In the genomic region with DNA sequence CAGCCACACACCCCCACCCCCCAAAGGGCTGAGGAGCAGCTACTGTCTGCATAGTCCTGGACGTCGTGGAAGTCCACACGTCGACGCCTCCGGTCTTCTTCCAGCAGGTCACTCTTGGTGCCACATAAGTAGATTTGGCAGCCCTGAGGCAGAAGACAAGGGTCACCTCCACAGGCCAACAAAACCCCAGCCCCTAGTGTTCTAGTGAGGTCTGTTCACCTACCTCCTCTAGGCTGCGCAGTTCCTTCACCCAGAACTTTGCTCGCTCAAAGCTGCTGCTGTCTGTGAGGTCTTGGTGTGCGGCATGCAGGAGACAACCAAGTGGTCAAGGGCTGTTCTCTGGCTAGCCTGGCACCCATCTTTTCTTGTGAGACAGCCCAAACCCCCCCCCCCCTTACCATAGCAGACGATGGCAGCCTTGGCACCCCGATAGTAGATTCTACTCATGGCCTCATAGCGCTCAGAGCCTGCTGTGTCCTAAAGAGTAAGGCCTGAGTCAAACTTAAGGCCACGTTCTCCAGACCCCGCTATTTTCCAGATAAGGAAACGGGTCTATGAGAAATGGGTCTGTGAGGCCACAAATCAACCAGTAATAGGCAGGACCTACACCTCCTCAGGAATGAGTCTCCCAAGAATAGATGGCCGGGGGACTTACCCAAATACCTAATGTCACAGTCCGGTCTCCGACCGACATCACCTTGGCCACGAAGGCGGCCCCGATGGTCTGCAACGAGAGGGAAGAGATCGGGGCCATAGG, we compare ENCODE assay signal across 8 cellular contexts. TPM values are rescaled to one million over a fixed set of nuclear protein-coding genes. Genes with fewer than 3 reads are reported as not detected.
A peak's percentile ranks its signal among the peaks of the same experiment; 100 is the strongest.
DNase-seq lines count a peak whose midpoint lies in the region; ATAC-seq and TF ChIP-seq lines count a peak whose summit lies in the region.

No MANE protein-coding gene starts in this region.

- H3K27me3 ChIP-seq in heart right ventricle, result no peaks in the 10 kb centered on the region
- H3K27me3 ChIP-seq in right cardiac atrium (ENCODE audit: control insufficient read depth, insufficient read depth), result no peaks in the 10 kb centered on the region
- no peaks in the 10 kb centered on the region for H3K27me3 ChIP-seq in spleen (replicated peaks in 1 of 7)

- TF ChIP-seq POLR2A in spleen (IDR thresholded peaks at IDR 0.05), result no peak

- peak overlapping the region; percentile 67 to 100 (median 94) for H3K4me3 ChIP-seq in heart right ventricle
- H3K4me3 ChIP-seq in right cardiac atrium (ENCODE audit: low read length), result peak overlapping the region; percentile 69
- H3K4me3 ChIP-seq in spleen, result peak overlapping the region; percentile 77 to 99 (median 96)

- H3K4me1 ChIP-seq in heart right ventricle, result peaks cover 20 to 85% (median 52%) of the 10 kb centered on the region in 9 donors
- peaks cover 18% of the 10 kb centered on the region for H3K4me1 ChIP-seq in right cardiac atrium (ENCODE audit: control insufficient read depth, insufficient read depth, low read length)
- H3K4me1 ChIP-seq in spleen, result peaks cover 46 to 94% (median 84%) of the 10 kb centered on the region in 6 donors

- peak overlapping the region; percentile 90 for H3K4me3 Mint-ChIP-seq in activated B cell treated with CpG ODN at 0.5 μM for 24 hours

- H3K9me3 ChIP-seq in heart right ventricle (no peaks in the 10 kb centered on the region), right cardiac atrium (ENCODE audit: control insufficient read depth, low read length) (no peaks in the 10 kb centered on the region), spleen (no peaks in the 10 kb centered on the region)

- no peaks in the 10 kb centered on the region for H3K27me3 Mint-ChIP-seq in activated B cell treated with CpG ODN at 0.5 μM for 24 hours

- H3K36me3 Mint-ChIP-seq in activated B cell treated with CpG ODN at 0.5 μM for 24 hours (ENCODE audit: low read depth), result peaks cover 29% of the 10 kb centered on the region

- CTCF ChIA-PET in activated B cell treated with CpG ODN at 0.5 μM for 24 hours (lab: Charles Lee), result interaction anchor here (1.0 to 1.3 kb wide), 2 partner anchors 189 to 205 kb away, joined by 3 to 4 read pairs; no protein-coding TSS in a partner anchor

- H3K36me3 ChIP-seq in heart right ventricle (peaks cover 0 to 58% (median 7%) of the 10 kb centered on the region in 9 donors), spleen (peaks cover 0 to 63% (median 30%) of the 10 kb centered on the region in 6 donors)

- H3K4me1 Mint-ChIP-seq in activated B cell treated with CpG ODN at 0.5 μM for 24 hours, result peaks cover 81% of the 10 kb centered on the region

- H3K27ac Mint-ChIP-seq in activated B cell treated with CpG ODN at 0.5 μM for 24 hours, result peak overlapping the region; percentile 89

- 28 to 34% methylated on average over 24 of the region's 24 CpGs for WGBS in heart right ventricle, 2 donors
- WGBS in right cardiac atrium, result 27% methylated on average over 24 of the region's 24 CpGs
- WGBS in spleen, 5 donors, result 33 to 58% (median 37%) methylated on average over 17 to 24 of the region's 24 CpGs

- POLR2A ChIA-PET in activated B cell treated with CpG ODN at 0.5 μM for 24 hours (lab: Charles Lee), result interaction anchor here (0.6 to 3.3 kb wide), 7 partner anchors 10 to 830 kb away, joined by 3 to 21 read pairs (median 5); partner anchors contain the start of gene LMAN2

- in situ Hi-C loops in ACHN (cut with HindIII; ENCODE audit: low pct_ligation_motif_present, low pct_unique_long_range_greater_than_20kb, low sequenced_read_pairs), result no loop called here

- intact Hi-C loops in heart right ventricle (cut with DNase I) (loop anchor here in 6 of 10 donors (5.0 to 10.0 kb wide), 3 partner anchors 185 to 190 kb away; no protein-coding TSS in a partner anchor), Right ventricle myocardium superior (cut with DNase I) (no loop called here), activated B cell treated with CpG ODN at 0.5 μM for 24 hours (cut with micrococcal nuclease) (loop anchor here (1.0 to 5.0 kb wide), 6 partner anchors 10 to 915 kb away; partner anchors contain the start of genes HIGD2A, NOP16, NSD1 and RGS14), right cardiac atrium (cut with DNase I) (loop anchor here in 1 of 4 donors (10.0 kb wide), 1 partner anchor 188 kb away; no protein-coding TSS in a partner anchor), spleen (cut with DNase I; ENCODE audit: low total_unique reads) (loop anchor here (10.0 kb wide), 1 partner anchor 188 kb away; no protein-coding TSS in a partner anchor)

- H3K27ac ChIP-seq in heart right ventricle (peak overlapping the region in 8 of 10 donors; percentile 72 to 97 (median 90)), right cardiac atrium (ENCODE audit: low read length) (no peak overlapping the region), spleen (peak overlapping the region; percentile 87 to 94 (median 92))

- no peak for DNase-seq in heart right ventricle
- DNase-seq in Right ventricle myocardium superior, result no peak
- no peak for DNase-seq in activated B cell treated with CpG ODN at 0.5 μM for 24 hours
- no peak for DNase-seq in right cardiac atrium
- peak; percentile 77 for DNase-seq in spleen
- DNase-seq in ACHN, result no peak

- ATAC-seq in heart right ventricle (peak in 1 of 8 donors; percentile 3), Right ventricle myocardium superior (ENCODE audit: poor library complexity) (no peak), activated B cell treated with CpG ODN at 0.5 μM for 24 hours (ENCODE audit: low read depth) (no peak), right cardiac atrium (no peak), GM21390 (IDR thresholded peaks at IDR 0.05; ENCODE audit: unreplicated experiment) (no peak), GM19395 (IDR thresholded peaks at IDR 0.05; ENCODE audit: unreplicated experiment) (no peak)

- TF ChIP-seq CTCF in heart right ventricle (IDR thresholded peaks at IDR 0.05) (no peak), activated B cell treated with CpG ODN at 0.5 μM for 24 hours (IDR thresholded peaks at IDR 0.05) (no peak), spleen (IDR thresholded peaks at IDR 0.05 in 8 of 11, conservative IDR thresholded peaks at IDR 0.05 in 3 of 11) (no peak)

- H3K9me3 Mint-ChIP-seq in activated B cell treated with CpG ODN at 0.5 μM for 24 hours, result no peaks in the 10 kb centered on the region

RNA-seq across cellular contexts. Expression of gene RAB24, which starts 1.0 kb away (rescaled TPM):
- total RNA-seq in heart right ventricle (10 to 100 TPM; 14.7 to 22.1 (median 19.3) TPM), Right ventricle myocardium superior (21.2 TPM), activated B cell treated with CpG ODN at 0.5 μM for 24 hours (35.6 and 36.3 TPM in 2 replicates), right cardiac atrium (10 to 100 TPM; 15.0 to 23.8 (median 20.6) TPM), spleen (10 to 100 TPM; 52.1 to 90.4 (median 80.8) TPM)
- polyA plus RNA-seq in heart right ventricle (10 to 100 TPM; 31.7 to 39.4 TPM), right cardiac atrium (28.6 TPM), spleen (100 to 1,000 TPM in 2 of 3 donors, 10 to 100 TPM in 1; 90.6 to 181 (median 170) TPM)

RNA-seq across cellular contexts. Expression of gene PRELID1, which starts 1.1 kb away (rescaled TPM):
- total RNA-seq in heart right ventricle (10 to 100 TPM; 32.3 to 69.8 (median 36.2) TPM), Right ventricle myocardium superior (27.6 TPM), activated B cell treated with CpG ODN at 0.5 μM for 24 hours (141 and 160 TPM in 2 replicates), right cardiac atrium (10 to 100 TPM; 40.4 to 55.7 (median 46.0) TPM), spleen (100 to 1,000 TPM in 5 of 7 donors, 10 to 100 TPM in 2; 74.5 to 173 (median 106) TPM)
- polyA plus RNA-seq in heart right ventricle (100 to 1,000 TPM in 1 of 2 donors, 10 to 100 TPM in 1; 53.9 to 166 TPM), right cardiac atrium (43.3 TPM), spleen (100 to 1,000 TPM; 131 to 174 (median 154) TPM)

RNA-seq across cellular contexts. Expression of gene MXD3, which starts 9.2 kb away (rescaled TPM):
- total RNA-seq in heart right ventricle, result 1 to 10 TPM; 1.2 to 6.4 (median 2.4) TPM
- 1 to 10 TPM; 2.3 to 7.1 TPM for polyA plus RNA-seq in heart right ventricle
- total RNA-seq in Right ventricle myocardium superior, result 2.5 TPM
- 7.6 and 9.1 TPM in 2 replicates for total RNA-seq in activated B cell treated with CpG ODN at 0.5 μM for 24 hours
- total RNA-seq in right cardiac atrium, result 1 to 10 TPM; 2.4 to 3.6 (median 2.6) TPM
- 1.7 TPM for polyA plus RNA-seq in right cardiac atrium
- total RNA-seq in spleen, result 10 to 100 TPM; 19.3 to 80.7 (median 26.7) TPM
- 10 to 100 TPM; 25.9 to 32.5 (median 26.2) TPM for polyA plus RNA-seq in spleen

RNA-seq across cellular contexts. Expression of gene LMAN2, which starts 48.9 kb away (rescaled TPM):
- total RNA-seq in heart right ventricle (100 to 1,000 TPM in 1 of 10 donors, 10 to 100 TPM in 9; 46.3 to 111 (median 56.3) TPM), Right ventricle myocardium superior (56.8 TPM), activated B cell treated with CpG ODN at 0.5 μM for 24 hours (88.0 and 89.7 TPM in 2 replicates), right cardiac atrium (10 to 100 TPM; 59.0 to 74.3 (median 68.8) TPM), spleen (100 to 1,000 TPM in 4 of 7 donors, 10 to 100 TPM in 3; 92.4 to 211 (median 109) TPM)
- polyA plus RNA-seq in heart right ventricle (100 to 1,000 TPM in 1 of 2 donors, 10 to 100 TPM in 1; 47.4 to 215 TPM), right cardiac atrium (109 TPM), spleen (10 to 100 TPM; 50.1 to 96.6 (median 72.5) TPM)

RNA-seq across cellular contexts. Expression of gene RGS14, which starts 55.2 kb away (rescaled TPM):
- 1 to 10 TPM; 2.2 to 9.6 (median 4.5) TPM for total RNA-seq in heart right ventricle
- polyA plus RNA-seq in heart right ventricle, result 1 to 10 TPM; 2.6 to 3.9 TPM
- total RNA-seq in Right ventricle myocardium superior, result 2.4 TPM
- 50.6 and 58.3 TPM in 2 replicates for total RNA-seq in activated B cell treated with CpG ODN at 0.5 μM for 24 hours
- 1 to 10 TPM; 3.8 to 5.1 (median 4.2) TPM for total RNA-seq in right cardiac atrium
- polyA plus RNA-seq in right cardiac atrium, result 4.6 TPM
- total RNA-seq in spleen, result 100 to 1,000 TPM in 1 of 7 donors, 10 to 100 TPM in 6; 61.5 to 111 (median 77.1) TPM
- polyA plus RNA-seq in spleen, result 10 to 100 TPM; 45.3 to 95.9 (median 61.6) TPM
